18 cellular contexts compared by ENCODE assay signal in the genomic region with DNA sequence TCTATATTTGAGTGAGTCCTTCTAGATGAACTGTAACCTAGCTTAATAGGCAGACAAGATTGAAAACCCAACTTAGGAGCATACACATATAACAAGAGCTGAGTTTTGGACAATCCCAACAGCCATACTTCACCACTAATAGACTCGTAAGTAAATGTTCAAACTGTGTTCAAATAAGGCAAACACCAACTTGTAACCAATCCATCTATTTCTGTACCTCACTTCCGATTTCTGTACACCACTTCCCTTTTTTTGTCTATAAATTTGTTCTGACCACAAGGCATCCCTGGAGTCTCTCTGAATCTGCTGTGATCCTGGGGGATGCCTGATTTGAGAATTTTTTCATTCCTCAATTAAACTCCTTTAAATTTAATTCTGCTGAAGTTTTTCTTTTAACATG.
DNase-seq lines count a peak whose midpoint lies in the region; ATAC-seq and TF ChIP-seq lines count a peak whose summit lies in the region.
"Had no signal": no experiment of that assay in that cellular context is flagged by ENCODE, and none has a peak within 500 bp of the region (broad histone marks: within the 10 kb centered on the region; RNA-seq: fewer than 3 reads in every experiment).

No MANE protein-coding gene starts in this region.

- H3K4me1 ChIP-seq in BLaER1 (peaks cover 17% of the 10 kb centered on the region), MM.1S (ENCODE audit: low read length) (0 out of 2 replicates have a peak, but pooled peaks cover 4% of the 10 kb centered on the region), foreskin keratinocyte (no peaks in the 10 kb centered on the region)
- H3K4me1 ChIP-seq: BE2C had no signal

- DNase-seq in MM.1S (no peak), NOMO-1 (lab: John Stamatoyannopoulos, UW; ENCODE audit: unreplicated experiment in 2 of 2) (peak; percentile 41 to 79), SIG-M5 treated with dmso at 0.1 percent for 504 hours (lab: John Stamatoyannopoulos, UW; ENCODE audit: unreplicated experiment) (peak; percentile 78), foreskin keratinocyte (no peak), NCI-H1436 (lab: John Stamatoyannopoulos, UW) (no peak), ureter (ENCODE audit: low spot score) (no peak)
- no peak for DNase-seq in stimulated activated effector memory CD8-positive, alpha-beta T cell treated with anti-CD3 and anti-CD28 coated beads, Interleukin-12 subunit alpha, Interleukin-12 subunit beta, amount 100 ng/mL, for 72 hours (ENCODE audit: low spot score in 2 of 2)
- DNase-seq: BE2C; Calu3; CD4-positive, alpha-beta memory T cell; NCI-H1417 treated with DMSO at 0.1 percent for 48 hours; NCI-H1930; NCI-H226; NCI-H524 treated with DMSO at 0.1 percent for 48 hours; SHP77 treated with DMSO at 0.1 percent for 48 hours; T-helper 2 cell had no signal

- no peaks in the 10 kb centered on the region for H3K79me2 ChIP-seq in MM.1S (ENCODE audit: low read length)

- H3K36me3 Mint-ChIP-seq in stimulated activated effector memory CD8-positive, alpha-beta T cell treated with anti-CD3 and anti-CD28 coated beads, Interleukin-12 subunit alpha, Interleukin-12 subunit beta, amount 100 ng/mL, for 72 hours: no peaks in the 10 kb centered on the region
- H3K36me3 Mint-ChIP-seq: CD4-positive, alpha-beta memory T cell had no signal

- H3F3A ChIP-seq in MM.1S (ENCODE audit: insufficient read depth, low read length): no peaks in the 10 kb centered on the region

- 0 out of 2 replicates have a peak overlapping the region, but pooled peaks have one; percentile 8 for H2AFZ ChIP-seq in MM.1S (ENCODE audit: low read length)

- H3K9me3 ChIP-seq in BLaER1 (no peaks in the 10 kb centered on the region; the same call in 1 of the 2 replicates), MM.1S (replicated peaks; ENCODE audit: insufficient read depth, low read length) (no peaks in the 10 kb centered on the region)
- H3K9me3 ChIP-seq: BE2C had no signal

- no peak overlapping the region for H3K27ac Mint-ChIP-seq in stimulated activated effector memory CD8-positive, alpha-beta T cell treated with anti-CD3 and anti-CD28 coated beads, Interleukin-12 subunit alpha, Interleukin-12 subunit beta, amount 100 ng/mL, for 72 hours
- H3K27ac Mint-ChIP-seq: CD4-positive, alpha-beta memory T cell had no signal

- no peak overlapping the region for H3K4me3 ChIP-seq in BLaER1
- no peak overlapping the region for H3K4me3 ChIP-seq in MM.1S (ENCODE audit: low read length)

- H4K20me1 ChIP-seq in BLaER1 (no peaks in the 10 kb centered on the region), MM.1S (ENCODE audit: insufficient read depth, low read length) (no peaks in the 10 kb centered on the region)

- H3K27me3 ChIP-seq in BLaER1 (no peaks in the 10 kb centered on the region), MM.1S (replicated peaks; ENCODE audit: insufficient read depth, low read length) (no peaks in the 10 kb centered on the region), foreskin keratinocyte (no peaks in the 10 kb centered on the region)
- H3K27me3 ChIP-seq: BE2C had no signal

- H3K9me3 Mint-ChIP-seq in stimulated activated effector memory CD8-positive, alpha-beta T cell treated with anti-CD3 and anti-CD28 coated beads, Interleukin-12 subunit alpha, Interleukin-12 subunit beta, amount 100 ng/mL, for 72 hours: peaks cover 7% of the 10 kb centered on the region

- TF ChIP-seq CTCF in MM.1S (IDR thresholded peaks at IDR 0.05; ENCODE audit: low read length) (no peak), foreskin keratinocyte (conservative IDR thresholded peaks at IDR 0.05) (no peak)

- H3K27ac ChIP-seq in BLaER1: peak overlapping the region; percentile 29; the same call in 1 of the 2 replicates
- 0 out of 2 replicates have a peak overlapping the region, but pooled peaks have one; percentile 4 for H3K27ac ChIP-seq in MM.1S (ENCODE audit: low read length)
- no peak overlapping the region for H3K27ac ChIP-seq in foreskin keratinocyte
- H3K27ac ChIP-seq: KMS-11 had no signal

- H3K36me3 ChIP-seq in BLaER1: no peaks in the 10 kb centered on the region
- no peaks in the 10 kb centered on the region for H3K36me3 ChIP-seq in MM.1S (replicated peaks; ENCODE audit: insufficient read depth, low read length)
- H3K36me3 ChIP-seq: BE2C had no signal

- H3K4me1 Mint-ChIP-seq in stimulated activated effector memory CD8-positive, alpha-beta T cell treated with anti-CD3 and anti-CD28 coated beads, Interleukin-12 subunit alpha, Interleukin-12 subunit beta, amount 100 ng/mL, for 72 hours: no peaks in the 10 kb centered on the region
- H3K4me1 Mint-ChIP-seq: CD4-positive, alpha-beta memory T cell had no signal

- ATAC-seq in foreskin keratinocyte: no peak
- ATAC-seq in stimulated activated effector memory CD8-positive, alpha-beta T cell treated with anti-CD3 and anti-CD28 coated beads, Interleukin-12 subunit alpha, Interleukin-12 subunit beta, amount 100 ng/mL, for 72 hours: no peak

- H3K9ac ChIP-seq in BLaER1 (no peak overlapping the region), MM.1S (ENCODE audit: low read length) (no peak overlapping the region)
- H3K9ac ChIP-seq: KMS-11 had no signal

- H3K4me3 Mint-ChIP-seq in stimulated activated effector memory CD8-positive, alpha-beta T cell treated with anti-CD3 and anti-CD28 coated beads, Interleukin-12 subunit alpha, Interleukin-12 subunit beta, amount 100 ng/mL, for 72 hours: no peak overlapping the region
- H3K4me3 Mint-ChIP-seq: CD4-positive, alpha-beta memory T cell had no signal

- no peaks in the 10 kb centered on the region for H3K9me2 ChIP-seq in MM.1S (replicated peaks; ENCODE audit: insufficient read depth, low read length)

- H3K4me2 ChIP-seq in BLaER1: peak overlapping the region; percentile 73
- no peak overlapping the region for H3K4me2 ChIP-seq in MM.1S (ENCODE audit: low read depth, low read length)
- H3K4me2 ChIP-seq: KMS-11 had no signal

Comparison
In these comparisons a context has a peak if more than half of its experiments do, and no peak if none do; other contexts are left out.
1. DNase-seq: peak in NOMO-1 (2 of 2) and SIG-M5 treated with dmso at 0.1 percent for 504 hours (single experiment); none in MM.1S (single experiment), foreskin keratinocyte (0 of 2), NCI-H1436 (single experiment), stimulated activated effector memory CD8-positive, alpha-beta T cell treated with anti-CD3 and anti-CD28 coated beads, Interleukin-12 subunit alpha, Interleukin-12 subunit beta, amount 100 ng/mL, for 72 hours (0 of 2) and ureter (single experiment).